ENCODE assay signal across 29 cellular contexts in the genomic region with DNA sequence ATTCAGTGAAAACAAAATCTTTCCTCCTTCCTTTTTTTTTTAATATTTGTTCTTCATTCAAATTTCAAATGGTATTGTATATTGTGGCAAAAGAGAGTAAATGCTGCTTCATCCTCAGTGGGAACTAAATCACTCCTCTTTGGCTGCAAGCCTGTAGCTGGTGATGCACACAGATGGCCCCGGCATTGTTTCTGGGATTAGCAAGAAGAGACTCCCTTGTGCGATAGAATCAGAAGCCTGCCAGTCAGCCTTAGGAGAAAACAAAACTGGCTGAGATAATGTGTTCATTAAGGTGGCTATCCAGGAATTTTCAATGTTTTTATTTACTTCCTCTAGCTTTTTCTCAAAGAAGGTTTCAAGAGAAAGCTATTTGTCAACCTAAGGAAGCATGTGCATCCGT. TPM values are rescaled to one million over a fixed set of nuclear protein-coding genes. Genes with fewer than 3 reads are reported as not detected.
DNase-seq lines count a peak whose midpoint lies in the region; ATAC-seq and TF ChIP-seq lines count a peak whose summit lies in the region.
"Had no signal": no experiment of that assay in that cellular context is flagged by ENCODE, and none has a peak within 500 bp of the region (broad histone marks: within the 10 kb centered on the region; RNA-seq: fewer than 3 reads in every experiment).

No MANE protein-coding gene starts in this region.

- H3K27me3 ChIP-seq in ectodermal cell (ENCODE audit: control insufficient read depth, insufficient read depth, low read length, poor library complexity, severe bottlenecking) (no peaks in the 10 kb centered on the region), neuronal stem cell (ENCODE audit: control insufficient read depth in 3 of 3, insufficient read depth in 3 of 3, low read depth in 1 of 3, low read length in 3 of 3) (no peaks in the 10 kb centered on the region), lower lobe of right lung (ENCODE audit: low read depth) (no peaks in the 10 kb centered on the region), left ventricle myocardium inferior (ENCODE audit: low read depth) (peaks cover 8% of the 10 kb centered on the region)
- H3K27me3 ChIP-seq: ascending aorta, stomach had no signal

- peak overlapping the region; percentile 56 for H2AFZ ChIP-seq in neuronal stem cell (ENCODE audit: low read length)

- in situ Hi-C loops in G401 (cut with HindIII; ENCODE audit: low sequenced_read_pairs) = no loop called here

- ATAC-seq in lower lobe of right lung = no peak
- ATAC-seq in natural killer cell treated with Interleukin-12 subunit alpha and Interleukin-12 subunit beta and Interleukin-15 and Interleukin-18, amount 100 ng/mL, for 72 hours = no peak
- ATAC-seq in stimulated activated naive CD8-positive, alpha-beta T cell treated with anti-CD3 and anti-CD28 coated beads, Interleukin-15, amount 100 ng/mL, for 72 hours = no peak
- ATAC-seq: foreskin keratinocyte had no signal

- peaks cover 9 to 20% of the 10 kb centered on the region in 2 donors for H3K27me3 Mint-ChIP-seq in natural killer cell treated with Interleukin-12 subunit alpha and Interleukin-12 subunit beta and Interleukin-15 and Interleukin-18, amount 100 ng/mL, for 72 hours
- no peaks in the 10 kb centered on the region for H3K27me3 Mint-ChIP-seq in stimulated activated naive CD8-positive, alpha-beta T cell treated with anti-CD3 and anti-CD28 coated beads, Interleukin-15, amount 100 ng/mL, for 72 hours

- TF ChIP-seq CTCF in lower lobe of right lung (IDR thresholded peaks at IDR 0.05) (no peak), left ventricle myocardium inferior (IDR thresholded peaks at IDR 0.05; ENCODE audit: borderline replicate concordance) (no peak)

- H2AK5ac ChIP-seq in neuronal stem cell (ENCODE audit: low read depth, low read length) = no peak overlapping the region

- H4K91ac ChIP-seq in neuronal stem cell (ENCODE audit: low read depth, low read length, poor library complexity) = no peak overlapping the region

- peak; percentile 87 for DNase-seq in G401 (ENCODE audit: low spot score)
- DNase-seq in NCI-H524 treated with DMSO at 0.1 percent for 48 hours (lab: John Stamatoyannopoulos, UW) = peak; percentile 21
- DNase-seq in neuronal stem cell (ENCODE audit: low spot score) = peak; percentile 70
- no peak for DNase-seq in lower lobe of right lung
- no peak for DNase-seq in natural killer cell treated with Interleukin-12 subunit alpha and Interleukin-12 subunit beta and Interleukin-15 and Interleukin-18, amount 100 ng/mL, for 72 hours (ENCODE audit: low spot score)
- DNase-seq in stimulated activated naive CD8-positive, alpha-beta T cell treated with anti-CD3 and anti-CD28 coated beads, Interleukin-15, amount 100 ng/mL, for 72 hours = no peak
- no peak for DNase-seq in left ventricle myocardium inferior
- DNase-seq: activated CD4-positive, alpha-beta T cell treated with anti-CD3 and anti-CD28 coated beads, Interleukin-2, amount 10 ng/mL, durations not matched to agents 7 days and 5 days; activated naive CD4-positive, alpha-beta T cell treated with anti-CD3 and anti-CD28 coated beads, Interleukin-2, amount 10 ng/mL, durations not matched to agents 7 days and 5 days; CD4-positive, alpha-beta T cell; central memory CD4-positive, alpha-beta T cell; DMS53; foreskin keratinocyte; GDM1; immature natural killer cell; IMR-90; NCI-H1105 treated with DMSO at 0.1 percent for 48 hours; NCI-H2081 treated with DMSO at 0.1 percent for 48 hours; NCI-H510A treated with DMSO at 0.1 percent for 48 hours; nephron progenitor cell; stimulated activated CD4-positive, alpha-beta T cell treated with anti-CD3 and anti-CD28 coated beads, Interleukin-15, amount 100 ng/mL, for 24 hours; stomach; T-helper 2 cell; trophoblast cell had no signal

- whole genome bisulfite sequencing in ectodermal cell, 2 experiments = 39 to 59% methylated on average over 2 to 3 of the region's 3 CpGs
- no CpG with 5 or more reads among the region's 3 CpGs for WGBS in neuronal stem cell (ENCODE audit: extremely low coverage in 2 of 2, insufficient read length in 2 of 2, insufficient replicate concordance in 1 of 2), 2 donors

- no peaks in the 10 kb centered on the region for H3K9me3 Mint-ChIP-seq in natural killer cell treated with Interleukin-12 subunit alpha and Interleukin-12 subunit beta and Interleukin-15 and Interleukin-18, amount 100 ng/mL, for 72 hours
- no peaks in the 10 kb centered on the region for H3K9me3 Mint-ChIP-seq in stimulated activated naive CD8-positive, alpha-beta T cell treated with anti-CD3 and anti-CD28 coated beads, Interleukin-15, amount 100 ng/mL, for 72 hours
- H3K9me3 Mint-ChIP-seq: activated CD4-positive, alpha-beta T cell treated with anti-CD3 and anti-CD28 coated beads, Interleukin-2, amount 10 ng/mL, durations not matched to agents 7 days and 5 days; activated naive CD4-positive, alpha-beta T cell treated with anti-CD3 and anti-CD28 coated beads, Interleukin-2, amount 10 ng/mL, durations not matched to agents 7 days and 5 days; CD4-positive, alpha-beta T cell; immature natural killer cell; nephron progenitor cell had no signal

- H3K79me1 ChIP-seq in neuronal stem cell (ENCODE audit: low read depth, low read length) = no peaks in the 10 kb centered on the region

- no peak overlapping the region for H2BK12ac ChIP-seq in neuronal stem cell (ENCODE audit: low read length)

- H3K27ac Mint-ChIP-seq in natural killer cell treated with Interleukin-12 subunit alpha and Interleukin-12 subunit beta and Interleukin-15 and Interleukin-18, amount 100 ng/mL, for 72 hours = no peak overlapping the region
- no peak overlapping the region for H3K27ac Mint-ChIP-seq in stimulated activated naive CD8-positive, alpha-beta T cell treated with anti-CD3 and anti-CD28 coated beads, Interleukin-15, amount 100 ng/mL, for 72 hours
- H3K27ac Mint-ChIP-seq: activated CD4-positive, alpha-beta T cell treated with anti-CD3 and anti-CD28 coated beads, Interleukin-2, amount 10 ng/mL, durations not matched to agents 7 days and 5 days; activated naive CD4-positive, alpha-beta T cell treated with anti-CD3 and anti-CD28 coated beads, Interleukin-2, amount 10 ng/mL, durations not matched to agents 7 days and 5 days; CD4-positive, alpha-beta T cell; immature natural killer cell; nephron progenitor cell had no signal

- H3K4me3 ChIP-seq in ectodermal cell (ENCODE audit: insufficient read depth, low read depth, low read length) = no peak overlapping the region
- H3K4me3 ChIP-seq in neuronal stem cell (ENCODE audit: low read length in 2 of 2) = no peak overlapping the region
- H3K4me3 ChIP-seq in lower lobe of right lung = no peak overlapping the region
- H3K4me3 ChIP-seq in left ventricle myocardium inferior = no peak overlapping the region
- H3K4me3 ChIP-seq: ascending aorta, SK-N-MC, stomach had no signal

- H3K18ac ChIP-seq in neuronal stem cell (ENCODE audit: low read length) = no peak overlapping the region

- H3K27ac ChIP-seq in ectodermal cell (ENCODE audit: insufficient read depth, low read depth, low read length, poor library complexity, severe bottlenecking) (peak overlapping the region; percentile 45), neuronal stem cell (replicated peaks; ENCODE audit: low read length) (peak overlapping the region; percentile 23), lower lobe of right lung (no peak overlapping the region), left ventricle myocardium inferior (replicated peaks) (no peak overlapping the region)
- H3K27ac ChIP-seq: ascending aorta, epithelial cell of prostate, foreskin keratinocyte, SK-N-MC, stomach had no signal

- H3K4ac ChIP-seq in neuronal stem cell (ENCODE audit: low read length) = no peak overlapping the region

- H2BK120ac ChIP-seq in neuronal stem cell (ENCODE audit: low read depth, low read length) = no peak overlapping the region

- no peak overlapping the region for H3K23ac ChIP-seq in neuronal stem cell (ENCODE audit: low read depth, low read length, poor library complexity)

- no peak overlapping the region for H3K14ac ChIP-seq in neuronal stem cell (ENCODE audit: low read length)

- H4K8ac ChIP-seq in neuronal stem cell (ENCODE audit: low read depth, low read length) = no peak overlapping the region

- H2BK5ac ChIP-seq in neuronal stem cell (ENCODE audit: low read length) = no peak overlapping the region

- no peak overlapping the region for H2BK15ac ChIP-seq in neuronal stem cell (ENCODE audit: low read length)

- H3K4me3 Mint-ChIP-seq in natural killer cell treated with Interleukin-12 subunit alpha and Interleukin-12 subunit beta and Interleukin-15 and Interleukin-18, amount 100 ng/mL, for 72 hours = no peak overlapping the region
- H3K4me3 Mint-ChIP-seq in stimulated activated naive CD8-positive, alpha-beta T cell treated with anti-CD3 and anti-CD28 coated beads, Interleukin-15, amount 100 ng/mL, for 72 hours = no peak overlapping the region
- H3K4me3 Mint-ChIP-seq: activated CD4-positive, alpha-beta T cell treated with anti-CD3 and anti-CD28 coated beads, Interleukin-2, amount 10 ng/mL, durations not matched to agents 7 days and 5 days; activated naive CD4-positive, alpha-beta T cell treated with anti-CD3 and anti-CD28 coated beads, Interleukin-2, amount 10 ng/mL, durations not matched to agents 7 days and 5 days; CD4-positive, alpha-beta T cell; immature natural killer cell; nephron progenitor cell had no signal

- H3K4me1 Mint-ChIP-seq in natural killer cell treated with Interleukin-12 subunit alpha and Interleukin-12 subunit beta and Interleukin-15 and Interleukin-18, amount 100 ng/mL, for 72 hours (ENCODE audit: low read depth in 2 of 2) = no peaks in the 10 kb centered on the region
- H3K4me1 Mint-ChIP-seq in stimulated activated naive CD8-positive, alpha-beta T cell treated with anti-CD3 and anti-CD28 coated beads, Interleukin-15, amount 100 ng/mL, for 72 hours = no peaks in the 10 kb centered on the region
- H3K4me1 Mint-ChIP-seq: activated CD4-positive, alpha-beta T cell treated with anti-CD3 and anti-CD28 coated beads, Interleukin-2, amount 10 ng/mL, durations not matched to agents 7 days and 5 days; activated naive CD4-positive, alpha-beta T cell treated with anti-CD3 and anti-CD28 coated beads, Interleukin-2, amount 10 ng/mL, durations not matched to agents 7 days and 5 days; immature natural killer cell; nephron progenitor cell had no signal

- H3K4me2 ChIP-seq in neuronal stem cell (ENCODE audit: insufficient read depth, low read length, poor library complexity, severe bottlenecking) = no peak overlapping the region

- H3K9me3 ChIP-seq in ectodermal cell (ENCODE audit: control insufficient read depth, low read length) = no peaks in the 10 kb centered on the region
- no peaks in the 10 kb centered on the region for H3K9me3 ChIP-seq in neuronal stem cell (replicated peaks in 1 of 2; ENCODE audit: control insufficient read depth in 2 of 2, insufficient read depth in 1 of 2, low read depth in 1 of 2, low read length in 2 of 2)
- no peaks in the 10 kb centered on the region for H3K9me3 ChIP-seq in lower lobe of right lung
- H3K9me3 ChIP-seq in left ventricle myocardium inferior (replicated peaks) = no peaks in the 10 kb centered on the region
- H3K9me3 ChIP-seq: ascending aorta, stomach had no signal

- intact Hi-C loops in lower lobe of right lung (cut with DNase I) (no loop called here), left ventricle myocardium inferior (cut with micrococcal nuclease) (no loop called here)

- H3K36me3 ChIP-seq in ectodermal cell (ENCODE audit: control insufficient read depth, insufficient read depth, low read length) = no peaks in the 10 kb centered on the region
- no peaks in the 10 kb centered on the region for H3K36me3 ChIP-seq in neuronal stem cell (replicated peaks in 1 of 2; ENCODE audit: control insufficient read depth in 2 of 2, insufficient read depth in 2 of 2, low read length in 2 of 2)
- H3K36me3 ChIP-seq in lower lobe of right lung = no peaks in the 10 kb centered on the region
- H3K36me3 ChIP-seq in left ventricle myocardium inferior = no peaks in the 10 kb centered on the region
- H3K36me3 ChIP-seq: ascending aorta, stomach had no signal

- H3K4me1 ChIP-seq in ectodermal cell (ENCODE audit: control insufficient read depth, insufficient read depth, low read length) = peaks cover 5% of the 10 kb centered on the region
- H3K4me1 ChIP-seq in neuronal stem cell (ENCODE audit: control insufficient read depth in 2 of 2, insufficient read depth in 1 of 2, low read depth in 1 of 2, low read length in 2 of 2) = peaks cover 0 to 19% of the 10 kb centered on the region in 2 donors
- no peaks in the 10 kb centered on the region for H3K4me1 ChIP-seq in lower lobe of right lung
- H3K4me1 ChIP-seq in left ventricle myocardium inferior = no peaks in the 10 kb centered on the region
- H3K4me1 ChIP-seq: ascending aorta, foreskin keratinocyte had no signal

- H3K9ac ChIP-seq in neuronal stem cell (ENCODE audit: low read depth, low read length, poor library complexity) = no peak overlapping the region

- no peaks in the 10 kb centered on the region for H3K36me3 Mint-ChIP-seq in natural killer cell treated with Interleukin-12 subunit alpha and Interleukin-12 subunit beta and Interleukin-15 and Interleukin-18, amount 100 ng/mL, for 72 hours
- H3K36me3 Mint-ChIP-seq: activated naive CD4-positive, alpha-beta T cell treated with anti-CD3 and anti-CD28 coated beads, Interleukin-2, amount 10 ng/mL, durations not matched to agents 7 days and 5 days; immature natural killer cell had no signal

RNA-seq across cellular contexts. Expression of gene ELOVL2, which starts 20.7 kb away (rescaled TPM):
- total RNA-seq in G401 (2014; rRNA removed; shearing (Covaris generic)) = 4.6 and 6.6 TPM in 2 replicates
- 6.0 TPM for polyA plus RNA-seq in ectodermal cell (2013, experiment 1 of 4)
- polyA plus RNA-seq in ectodermal cell (2013, experiment 2 of 4) = 6.4 TPM
- polyA plus RNA-seq in ectodermal cell (2013, experiment 3 of 4) = 4.3 TPM
- polyA plus RNA-seq in ectodermal cell (2013, experiment 4 of 4) = 5.3 TPM
- 14.1 TPM for polyA plus RNA-seq in neuronal stem cell (2013, experiment 1 of 2)
- 14.4 TPM for polyA plus RNA-seq in neuronal stem cell (2013, experiment 2 of 2)
- 0.21 TPM for total RNA-seq in lower lobe of right lung
- total RNA-seq in natural killer cell treated with Interleukin-12 subunit alpha and Interleukin-12 subunit beta and Interleukin-15 and Interleukin-18, amount 100 ng/mL, for 72 hours = not detected
- 1.4 TPM for total RNA-seq in left ventricle myocardium inferior
- total RNA-seq: activated CD4-positive, alpha-beta T cell treated with anti-CD3 and anti-CD28 coated beads, Interleukin-2, amount 10 ng/mL, durations not matched to agents 7 days and 5 days; CD4-positive, alpha-beta T cell; mononuclear cell had no signal
- polyA plus RNA-seq: immature natural killer cell had no signal

RNA-seq across cellular contexts. Expression of gene SMIM13, which starts 28.8 kb away (rescaled TPM):
- total RNA-seq in G401 (2014; rRNA removed; shearing (Covaris generic)) = 17.3 and 18.5 TPM in 2 replicates
- 6.3 TPM for polyA plus RNA-seq in ectodermal cell (2013, experiment 1 of 4)
- 8.7 TPM for polyA plus RNA-seq in ectodermal cell (2013, experiment 2 of 4)
- 6.5 TPM for polyA plus RNA-seq in ectodermal cell (2013, experiment 3 of 4)
- polyA plus RNA-seq in ectodermal cell (2013, experiment 4 of 4) = 7.4 TPM
- polyA plus RNA-seq in neuronal stem cell (2013, experiment 1 of 2) = 3.0 TPM
- 3.4 TPM for polyA plus RNA-seq in neuronal stem cell (2013, experiment 2 of 2)
- total RNA-seq in lower lobe of right lung (7.9 TPM), left ventricle myocardium inferior (12.3 TPM)
- 10 to 100 TPM; 14.2 to 16.0 TPM for total RNA-seq in natural killer cell treated with Interleukin-12 subunit alpha and Interleukin-12 subunit beta and Interleukin-15 and Interleukin-18, amount 100 ng/mL, for 72 hours

RNA-seq across cellular contexts. Expression of gene ERVFRD-1, which starts 46.7 kb away (rescaled TPM):
- 0.17 TPM in 1 of 2 replicates, not detected in the other for total RNA-seq in G401 (2014; rRNA removed; shearing (Covaris generic))
- not detected for polyA plus RNA-seq in ectodermal cell (2013, experiment 1 of 4)
- polyA plus RNA-seq in ectodermal cell (2013, experiment 2 of 4) = not detected
- not detected for polyA plus RNA-seq in ectodermal cell (2013, experiment 3 of 4)
- not detected for polyA plus RNA-seq in ectodermal cell (2013, experiment 4 of 4)
- polyA plus RNA-seq in neuronal stem cell (2013, experiment 1 of 2) = not detected
- polyA plus RNA-seq in neuronal stem cell (2013, experiment 2 of 2) = not detected
- total RNA-seq in lower lobe of right lung (0.65 TPM), left ventricle myocardium inferior (not detected)
- not detected for total RNA-seq in natural killer cell treated with Interleukin-12 subunit alpha and Interleukin-12 subunit beta and Interleukin-15 and Interleukin-18, amount 100 ng/mL, for 72 hours
- total RNA-seq: activated CD4-positive, alpha-beta T cell treated with anti-CD3 and anti-CD28 coated beads, Interleukin-2, amount 10 ng/mL, durations not matched to agents 7 days and 5 days; ascending aorta; CD4-positive, alpha-beta T cell; foreskin keratinocyte; IMR-90 had no signal
- polyA plus RNA-seq: foreskin keratinocyte, IMR-90 had no signal

Comparison
In these comparisons a context has a peak if more than half of its experiments do, and no peak if none do; other contexts are left out.
1. DNase-seq: peak in G401 (single experiment), NCI-H524 treated with DMSO at 0.1 percent for 48 hours (single experiment) and neuronal stem cell (single experiment); none in lower lobe of right lung (single experiment), natural killer cell treated with Interleukin-12 subunit alpha and Interleukin-12 subunit beta and Interleukin-15 and Interleukin-18, amount 100 ng/mL, for 72 hours (single experiment), stimulated activated naive CD8-positive, alpha-beta T cell treated with anti-CD3 and anti-CD28 coated beads, Interleukin-15, amount 100 ng/mL, for 72 hours (0 of 2) and left ventricle myocardium inferior (single experiment).
2. H3K27ac ChIP-seq: peak in ectodermal cell (single experiment) and neuronal stem cell (single experiment); none in lower lobe of right lung (single experiment) and left ventricle myocardium inferior (single experiment).